ENCODE assay signal across 12 cellular contexts in genomic region chr20:19913927-19914614, GRCh38.
A peak's percentile ranks its signal among the peaks of the same experiment; 100 is the strongest.
DNase-seq lines count a peak whose midpoint lies in the region; ATAC-seq and TF ChIP-seq lines count a peak whose summit lies in the region.
"Had no signal": no experiment of that assay in that cellular context is flagged by ENCODE, and none has a peak within 500 bp of the region (broad histone marks: within the 10 kb centered on the region; RNA-seq: fewer than 3 reads in every experiment).

No MANE protein-coding gene starts in this region.

- no peak for TF ChIP-seq POLR2A in NB4 (IDR thresholded peaks at IDR 0.05; ENCODE audit: extremely low read depth, insufficient read length)

- H3K4me3 ChIP-seq in NB4 (ENCODE audit: low read depth, low read length), result no peak overlapping the region
- no peak overlapping the region for H3K4me3 ChIP-seq in skin epidermis

- H3K27ac Mint-ChIP-seq in T-helper 17 cell, result no peak overlapping the region
- H3K27ac Mint-ChIP-seq: brain had no signal

- no peaks in the 10 kb centered on the region for H3K9me3 ChIP-seq in T-helper 17 cell (ENCODE audit: control insufficient read depth, low read length, poor library complexity, severe bottlenecking)

- no peak overlapping the region for H3K4me3 Mint-ChIP-seq in T-helper 17 cell
- H3K4me3 Mint-ChIP-seq: brain had no signal

- H3K4me1 Mint-ChIP-seq in T-helper 17 cell, result no peaks in the 10 kb centered on the region

- TF ChIP-seq CTCF in GM13977 (IDR thresholded peaks at IDR 0.05; ENCODE audit: extremely low read depth, insufficient read depth, missing control alignments) (no peak), NB4 (IDR thresholded peaks at IDR 0.05; ENCODE audit: low read depth, low read length) (no peak)

- DNase-seq in GM13977 (ENCODE audit: low spot score), result peak; percentile 28
- peak; percentile 34 for DNase-seq in NB4 (ENCODE audit: low read depth)
- peak; percentile 68 to 93 for DNase-seq in dermis microvascular lymphatic vessel endothelial cell (ENCODE audit: low read depth in 2 of 2)
- no peak for DNase-seq in activated CD4-positive, alpha-beta T cell treated with anti-CD3 and anti-CD28 coated beads, Interleukin-2, amount 50 U/mL, for 48 hours
- no peak for DNase-seq in AG08396 (ENCODE audit: low spot score)
- DNase-seq in T-helper 17 cell, result no peak
- DNase-seq in activated CD4-positive, alpha-beta T cell treated with anti-CD3 and anti-CD28 coated beads for 48 hours, result no peak
- DNase-seq: DMS79 treated with DMSO at 0.1 percent for 48 hours; left cardiac atrium; stimulated activated naive CD8-positive, alpha-beta T cell treated with anti-CD3 and anti-CD28 coated beads, Interleukin-15, Interleukin-2, amounts not matched to agents 100 U/mL and 50 U/mL, for 24 hours had no signal

- no peak for ATAC-seq in T-helper 17 cell
- ATAC-seq: stimulated activated naive CD8-positive, alpha-beta T cell treated with anti-CD3 and anti-CD28 coated beads, Interleukin-15, Interleukin-2, amounts not matched to agents 100 U/mL and 50 U/mL, for 24 hours had no signal

- in situ Hi-C loops in GM13977 (cut with MboI; ENCODE audit: low pct_unique_long_range_greater_than_20kb, low sequenced_read_pairs, unreplicated experiment), result no loop called here

- peaks cover 21% of the 10 kb centered on the region for H3K27me3 Mint-ChIP-seq in T-helper 17 cell

- H3K27ac ChIP-seq in skin epidermis, result peak overlapping the region in 16 of 21 experiments; percentile 17 to 81 (median 64)

- H3K36me3 Mint-ChIP-seq in T-helper 17 cell (ENCODE audit: low read depth), result no peaks in the 10 kb centered on the region

Comparison
In these comparisons a context has a peak if more than half of its experiments do, and no peak if none do; other contexts are left out.
1. DNase-seq: peak in GM13977 (single experiment), NB4 (single experiment) and dermis microvascular lymphatic vessel endothelial cell (2 of 2); none in activated CD4-positive, alpha-beta T cell treated with anti-CD3 and anti-CD28 coated beads, Interleukin-2, amount 50 U/mL, for 48 hours (0 of 2), AG08396 (single experiment), T-helper 17 cell (0 of 3) and activated CD4-positive, alpha-beta T cell treated with anti-CD3 and anti-CD28 coated beads for 48 hours (single experiment).